ENCODE assay signal across 1 cellular context in genomic region chr6:28317866-28318265, GRCh38. TPM values are rescaled to one million over a fixed set of nuclear protein-coding genes. Genes with fewer than 3 reads are reported as not detected.
"Had no signal": no experiment of that assay in that cellular context is flagged by ENCODE, and none has a peak within 500 bp of the region (broad histone marks: within the 10 kb centered on the region; RNA-seq: fewer than 3 reads in every experiment).

No MANE protein-coding gene starts in this region.

RNA-seq across cellular contexts. Expression of gene NKAPL, which starts 58.8 kb away (rescaled TPM):
- total RNA-seq: neural crest cell had no signal
